12 cellular contexts compared by ENCODE assay signal in the genomic region with DNA sequence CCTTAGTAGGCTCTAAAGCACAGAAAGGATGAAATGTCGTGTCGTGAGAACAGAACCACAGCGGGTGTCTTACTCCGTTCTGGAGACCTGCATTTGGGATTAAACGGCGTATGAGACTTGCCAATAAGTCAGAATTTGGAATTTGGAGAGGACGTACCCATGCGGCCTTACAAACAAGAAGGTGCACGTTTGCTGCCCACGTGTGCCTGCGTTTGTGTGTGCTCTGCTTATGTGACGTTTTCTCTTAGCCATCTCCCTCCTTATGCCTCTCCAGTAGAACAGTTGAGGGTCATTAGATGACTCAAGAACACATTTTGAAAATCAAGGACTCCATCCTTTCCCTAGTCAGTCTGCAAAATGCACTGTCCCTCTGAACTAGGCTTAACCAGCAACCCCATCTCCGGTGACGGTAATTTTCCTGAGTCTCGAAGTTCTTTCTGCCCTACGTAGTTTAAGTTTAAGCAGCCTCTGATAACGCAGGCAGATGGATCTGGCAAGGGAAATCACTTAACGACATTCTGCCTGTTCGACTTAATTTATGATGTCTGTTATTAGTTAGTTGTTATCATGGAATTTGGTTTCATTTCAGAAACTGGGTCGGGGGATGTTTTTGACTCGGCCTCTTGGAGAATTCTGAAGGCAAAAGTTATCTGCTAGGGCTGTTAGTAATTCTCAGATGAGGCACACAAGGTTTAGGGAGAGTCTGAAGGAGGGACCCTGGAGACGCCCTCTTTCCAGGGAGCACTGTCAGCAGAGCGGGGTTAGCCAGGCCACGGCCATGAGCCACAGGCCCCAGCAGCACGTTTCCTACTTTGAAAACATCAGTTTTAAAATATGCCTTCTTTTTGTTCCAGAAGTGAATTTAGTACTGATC.
DNase-seq lines count a peak whose midpoint lies in the region; ATAC-seq, FAIRE-seq and TF ChIP-seq lines count a peak whose summit lies in the region.
"Had no signal": no experiment of that assay in that cellular context is flagged by ENCODE, and none has a peak within 500 bp of the region (broad histone marks: within the 10 kb centered on the region; RNA-seq: fewer than 3 reads in every experiment).

No MANE protein-coding gene starts in this region.

- H3K4me3 ChIP-seq in esophagus squamous epithelium (no peak overlapping the region), muscle layer of duodenum (ENCODE audit: low read depth in 1 of 2, low read length in 2 of 2) (no peak overlapping the region), tibial artery (no peak overlapping the region)
- H3K4me3 ChIP-seq: MG63 had no signal

- WGBS in esophagus squamous epithelium, 2 donors = 76 to 84% methylated on average over 21 to 25 of the region's 25 CpGs

- in situ Hi-C loops in ACHN (cut with HindIII; ENCODE audit: low pct_ligation_motif_present, low pct_unique_long_range_greater_than_20kb, low sequenced_read_pairs) = no loop called here

- TF ChIP-seq POLR2A in esophagus squamous epithelium (IDR thresholded peaks at IDR 0.05) = no peak

- H3K9me3 ChIP-seq in esophagus squamous epithelium (no peaks in the 10 kb centered on the region), muscle layer of duodenum (ENCODE audit: control insufficient read depth in 1 of 2, low read length in 2 of 2) (no peaks in the 10 kb centered on the region), tibial artery (no peaks in the 10 kb centered on the region)
- H3K9me3 ChIP-seq: MG63 had no signal

- DNase-seq in esophagus squamous epithelium (lab: John Stamatoyannopoulos, UW) = no peak
- no peak for DNase-seq in tibial artery
- no peak for DNase-seq in ACHN
- no peak for DNase-seq in activated gamma-delta T cell treated with Interleukin-2 at 50 U/mL for 16 hours
- DNase-seq in GM10248 (ENCODE audit: extremely low spot score) = no peak
- DNase-seq in GM19239 (ENCODE audit: insufficient read length, low spot score) = no peak
- DNase-seq: activated CD4-positive, alpha-beta T cell treated with anti-CD3 and anti-CD28 coated beads for 48 hours; MG63; NCI-H2171 had no signal

- TF ChIP-seq CTCF in esophagus squamous epithelium (IDR thresholded peaks at IDR 0.05) = no peak
- TF ChIP-seq CTCF in tibial artery (IDR thresholded peaks at IDR 0.05) = no peak
- TF ChIP-seq CTCF in GM10248 (IDR thresholded peaks at IDR 0.05; ENCODE audit: control extremely low read depth, extremely low read depth, low read depth, missing control alignments) = no peak

- no peaks in the 10 kb centered on the region for H3K27me3 ChIP-seq in esophagus squamous epithelium
- H3K27me3 ChIP-seq in muscle layer of duodenum (ENCODE audit: low read depth, low read length) = no peaks in the 10 kb centered on the region
- H3K27me3 ChIP-seq in tibial artery = no peaks in the 10 kb centered on the region
- H3K27me3 ChIP-seq: MG63 had no signal

- POLR2A ChIA-PET in GM10248 (lab: Yijun Ruan, JAX) = no interaction called here

- ATAC-seq in SK-N-SH treated with all-trans-retinoic acid at 6 μM for 48 hours = peak; percentile 52

- peak overlapping the region in 3 of 4 donors; percentile 56 to 72 (median 61) for H3K27ac ChIP-seq in esophagus squamous epithelium
- peak overlapping the region; percentile 58 for H3K27ac ChIP-seq in muscle layer of duodenum (ENCODE audit: low read length)
- H3K27ac ChIP-seq in tibial artery = peak overlapping the region; percentile 20 to 24
- H3K27ac ChIP-seq: HL-60 had no signal

- no peak for FAIRE-seq in GM19239 (lab: Jason Lieb, UNC)

- intact Hi-C loops in esophagus squamous epithelium (cut with DNase I) (no loop called here), tibial artery (cut with DNase I; ENCODE audit: low total_unique reads) (no loop called here)

- H3K36me3 ChIP-seq in esophagus squamous epithelium (peaks cover 6 to 100% (median 11%) of the 10 kb centered on the region in 3 donors), muscle layer of duodenum (ENCODE audit: control insufficient read depth in 1 of 2, insufficient read depth in 2 of 2, low read length in 2 of 2) (peaks cover 34 to 62% of the 10 kb centered on the region in 2 donors), tibial artery (peaks cover 54 to 98% (median 77%) of the 10 kb centered on the region in 3 donors)

- H3K4me1 ChIP-seq in esophagus squamous epithelium (peaks cover 0 to 23% (median 0%) of the 10 kb centered on the region in 3 donors), muscle layer of duodenum (ENCODE audit: control insufficient read depth in 1 of 2, insufficient read depth in 2 of 2, low read length in 2 of 2) (peaks cover 0 to 9% of the 10 kb centered on the region in 2 donors), tibial artery (no peaks in the 10 kb centered on the region)

- CTCF ChIA-PET in GM10248 (lab: Yijun Ruan, JAX) = interaction anchor here (1.9 to 3.0 kb wide), 2 partner anchors 11 to 238 kb away, joined by 10 read pairs; no protein-coding TSS in a partner anchor

TF ChIP-seq in SK-N-SH treated with all-trans-retinoic acid at 6 μM for 48 hours, 23 proteins besides CTCF, POLR2A, EP300 and RAD21 (continues in another document):
- peak; percentile 85 for TF ChIP-seq TOX (CRISPR knock-in tag; IDR thresholded peaks at IDR 0.05; ENCODE audit: borderline replicate concordance)
- TF ChIP-seq ZFP3 (CRISPR knock-in tag; IDR thresholded peaks at IDR 0.05) = peak; percentile 74; the same call in 1 of the 2 replicates
- peak; percentile 10; the same call in 1 of the 2 replicates for TF ChIP-seq SNAI2 (CRISPR knock-in tag; IDR thresholded peaks at IDR 0.05)
- no peak for TF ChIP-seq TSHZ2 (CRISPR knock-in tag; IDR thresholded peaks at IDR 0.05)
- TF ChIP-seq ARNTL (CRISPR knock-in tag; IDR thresholded peaks at IDR 0.05; ENCODE audit: borderline replicate concordance, low read depth) = no peak
- TF ChIP-seq PPARA (CRISPR knock-in tag; IDR thresholded peaks at IDR 0.05; ENCODE audit: borderline replicate concordance) = no peak
- TF ChIP-seq CSDC2 (CRISPR knock-in tag; IDR thresholded peaks at IDR 0.05) = peak; percentile 90; the same call in 1 of the 2 replicates
- TF ChIP-seq GLIS3 (CRISPR knock-in tag; IDR thresholded peaks at IDR 0.05) = no peak; the same call in 1 of the 2 replicates
- no peak for TF ChIP-seq ZNF8 (CRISPR knock-in tag; IDR thresholded peaks at IDR 0.05)
- TF ChIP-seq TCF4 (CRISPR knock-in tag; IDR thresholded peaks at IDR 0.05; ENCODE audit: borderline replicate concordance) = peak; percentile 88
- TF ChIP-seq RARB (CRISPR knock-in tag; IDR thresholded peaks at IDR 0.05) = peak; percentile 19; the same call in 1 of the 2 replicates
- TF ChIP-seq, protein P1, sequence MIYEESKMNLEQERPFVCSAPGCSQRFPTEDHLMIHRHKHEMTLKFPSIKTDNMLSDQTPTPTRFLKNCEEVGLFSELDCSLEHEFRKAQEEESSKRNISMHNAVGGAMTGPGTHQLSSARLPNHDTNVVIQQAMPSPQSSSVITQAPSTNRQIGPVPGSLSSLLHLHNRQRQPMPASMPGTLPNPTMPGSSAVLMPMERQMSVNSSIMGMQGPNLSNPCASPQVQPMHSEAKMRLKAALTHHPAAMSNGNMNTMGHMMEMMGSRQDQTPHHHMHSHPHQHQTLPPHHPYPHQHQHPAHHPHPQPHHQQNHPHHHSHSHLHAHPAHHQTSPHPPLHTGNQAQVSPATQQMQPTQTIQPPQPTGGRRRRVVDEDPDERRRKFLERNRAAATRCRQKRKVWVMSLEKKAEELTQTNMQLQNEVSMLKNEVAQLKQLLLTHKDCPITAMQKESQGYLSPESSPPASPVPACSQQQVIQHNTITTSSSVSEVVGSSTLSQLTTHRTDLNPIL (CRISPR knock-in tag; IDR thresholded peaks at IDR 0.05; ENCODE audit: low read depth) = peak; percentile 61; the same call in 1 of the 2 replicates
- no peak for TF ChIP-seq OSR1 (CRISPR knock-in tag; IDR thresholded peaks at IDR 0.05)
- TF ChIP-seq ISL1 (CRISPR knock-in tag; IDR thresholded peaks at IDR 0.05) = peak; percentile 89
- TF ChIP-seq, protein P2, sequence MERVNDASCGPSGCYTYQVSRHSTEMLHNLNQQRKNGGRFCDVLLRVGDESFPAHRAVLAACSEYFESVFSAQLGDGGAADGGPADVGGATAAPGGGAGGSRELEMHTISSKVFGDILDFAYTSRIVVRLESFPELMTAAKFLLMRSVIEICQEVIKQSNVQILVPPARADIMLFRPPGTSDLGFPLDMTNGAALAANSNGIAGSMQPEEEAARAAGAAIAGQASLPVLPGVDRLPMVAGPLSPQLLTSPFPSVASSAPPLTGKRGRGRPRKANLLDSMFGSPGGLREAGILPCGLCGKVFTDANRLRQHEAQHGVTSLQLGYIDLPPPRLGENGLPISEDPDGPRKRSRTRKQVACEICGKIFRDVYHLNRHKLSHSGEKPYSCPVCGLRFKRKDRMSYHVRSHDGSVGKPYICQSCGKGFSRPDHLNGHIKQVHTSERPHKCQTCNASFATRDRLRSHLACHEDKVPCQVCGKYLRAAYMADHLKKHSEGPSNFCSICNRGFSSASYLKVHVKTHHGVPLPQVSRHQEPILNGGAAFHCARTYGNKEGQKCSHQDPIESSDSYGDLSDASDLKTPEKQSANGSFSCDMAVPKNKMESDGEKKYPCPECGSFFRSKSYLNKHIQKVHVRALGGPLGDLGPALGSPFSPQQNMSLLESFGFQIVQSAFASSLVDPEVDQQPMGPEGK (CRISPR knock-in tag; IDR thresholded peaks at IDR 0.05; ENCODE audit: borderline replicate concordance) = peak; percentile 64
